Comparison of ENCODE assay signal across 21 cellular contexts in the genomic region with DNA sequence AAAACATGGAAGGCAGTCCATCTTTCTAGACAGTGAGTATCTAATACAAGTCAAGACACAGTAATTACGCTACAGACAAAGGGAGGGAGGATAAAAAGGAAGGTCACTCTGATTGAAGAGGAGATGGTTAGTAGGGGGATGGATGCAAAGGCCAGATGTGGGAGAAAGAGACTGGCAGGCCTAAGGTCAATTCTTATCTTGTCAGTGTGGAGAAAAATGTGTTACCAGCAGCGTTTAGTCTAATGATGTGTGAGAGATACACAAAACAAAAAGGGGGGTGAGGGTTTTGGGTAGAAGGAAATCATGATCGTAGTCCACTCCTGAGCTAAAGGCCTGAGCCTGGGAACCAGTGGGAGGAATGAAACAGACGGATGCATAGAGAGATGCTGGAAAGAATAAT. TPM values are rescaled to one million over a fixed set of nuclear protein-coding genes. Genes with fewer than 3 reads are reported as not detected.
DNase-seq lines count a peak whose midpoint lies in the region; ATAC-seq, FAIRE-seq and TF ChIP-seq lines count a peak whose summit lies in the region.
"Had no signal": no experiment of that assay in that cellular context is flagged by ENCODE, and none has a peak within 500 bp of the region (broad histone marks: within the 10 kb centered on the region; RNA-seq: fewer than 3 reads in every experiment).

No MANE protein-coding gene starts in this region.

- H3K27ac Mint-ChIP-seq in CD4-positive, CD25-positive, alpha-beta regulatory T cell, result peak overlapping the region; percentile 11 to 81 (median 78)
- peak overlapping the region in 5 of 8 donors; percentile 34 to 93 (median 74) for H3K27ac Mint-ChIP-seq in CD8-positive, alpha-beta memory T cell
- peak overlapping the region; percentile 3 for H3K27ac Mint-ChIP-seq in activated T-helper 17 cell treated with anti-CD3 and anti-CD28 coated beads, Interleukin-2, amount 50 U/mL, for 72 hours
- H3K27ac Mint-ChIP-seq in naive thymus-derived CD4-positive, alpha-beta T cell, result peak overlapping the region; percentile 49 to 99 (median 95)
- H3K27ac Mint-ChIP-seq: WTC11 had no signal

- peak overlapping the region; percentile 3 to 76 (median 29) for H3K4me3 Mint-ChIP-seq in CD4-positive, CD25-positive, alpha-beta regulatory T cell
- peak overlapping the region in 1 of 7 donors; percentile 7 for H3K4me3 Mint-ChIP-seq in CD8-positive, alpha-beta memory T cell
- H3K4me3 Mint-ChIP-seq in activated T-helper 17 cell treated with anti-CD3 and anti-CD28 coated beads, Interleukin-2, amount 50 U/mL, for 72 hours, result no peak overlapping the region
- peak overlapping the region in 6 of 10 donors; percentile 10 to 79 (median 20) for H3K4me3 Mint-ChIP-seq in naive thymus-derived CD4-positive, alpha-beta T cell
- H3K4me3 Mint-ChIP-seq: WTC11 had no signal

- no peak for ATAC-seq in CD4-positive, CD25-positive, alpha-beta regulatory T cell (ENCODE audit: low read depth in 2 of 2)
- no peak for ATAC-seq in activated T-helper 17 cell treated with anti-CD3 and anti-CD28 coated beads, Interleukin-2, amount 50 U/mL, for 72 hours (replicated peaks)
- ATAC-seq in naive thymus-derived CD4-positive, alpha-beta T cell, result no peak
- ATAC-seq in HG02763 (IDR thresholded peaks at IDR 0.05; ENCODE audit: unreplicated experiment) (no peak), pancreas (no peak)
- ATAC-seq: K562, left ventricle myocardium superior had no signal

- H3K4me1 ChIP-seq in CD4-positive, CD25-positive, alpha-beta regulatory T cell (ENCODE audit: control insufficient read depth, insufficient read depth, low read length, poor library complexity, severe bottlenecking), result peaks cover 54% of the 10 kb centered on the region
- peaks cover 54% of the 10 kb centered on the region for H3K4me1 ChIP-seq in CD8-positive, alpha-beta memory T cell (ENCODE audit: insufficient read depth, low read length)
- peaks cover 6 to 50% of the 10 kb centered on the region in 2 donors for H3K4me1 ChIP-seq in naive thymus-derived CD4-positive, alpha-beta T cell (ENCODE audit: control insufficient read depth in 2 of 2, insufficient read depth in 2 of 2, low read length in 2 of 2)
- H3K4me1 ChIP-seq in pancreas, result no peaks in the 10 kb centered on the region

- H3K36me3 Mint-ChIP-seq in CD4-positive, CD25-positive, alpha-beta regulatory T cell, result peaks cover 33% of the 10 kb centered on the region
- peaks cover 22 to 52% (median 47%) of the 10 kb centered on the region in 3 donors for H3K36me3 Mint-ChIP-seq in CD8-positive, alpha-beta memory T cell
- peaks cover 89% of the 10 kb centered on the region for H3K36me3 Mint-ChIP-seq in activated T-helper 17 cell treated with anti-CD3 and anti-CD28 coated beads, Interleukin-2, amount 50 U/mL, for 72 hours (ENCODE audit: low read depth)
- H3K36me3 Mint-ChIP-seq in naive thymus-derived CD4-positive, alpha-beta T cell, result peaks cover 1 to 51% (median 32%) of the 10 kb centered on the region in 5 donors

- no peaks in the 10 kb centered on the region for H3K27me3 ChIP-seq in CD4-positive, CD25-positive, alpha-beta regulatory T cell (ENCODE audit: control insufficient read depth, insufficient read depth, low read length)
- H3K27me3 ChIP-seq in CD8-positive, alpha-beta memory T cell (ENCODE audit: insufficient read depth, low read length, poor library complexity, severe bottlenecking), result no peaks in the 10 kb centered on the region
- H3K27me3 ChIP-seq in naive thymus-derived CD4-positive, alpha-beta T cell (ENCODE audit: control insufficient read depth in 2 of 2, insufficient read depth in 2 of 2, low read length in 2 of 2), result no peaks in the 10 kb centered on the region
- H3K27me3 ChIP-seq in pancreas, result no peaks in the 10 kb centered on the region
- H3K27me3 ChIP-seq: brain microvascular endothelial cell, right atrium auricular region, tibial artery had no signal

- FAIRE-seq in pancreas (lab: Jason Lieb, UNC), result no peak
- FAIRE-seq: K562 had no signal

- WGBS in pancreas, 2 donors, result 58 to 60% methylated on average over 4 of the region's 4 CpGs

- no peak for TF ChIP-seq CTCF in pancreas (IDR thresholded peaks at IDR 0.05)

- intact Hi-C loops in naive thymus-derived CD4-positive, alpha-beta T cell (cut with micrococcal nuclease), result loop anchor here (5.0 kb wide), 3 partner anchors 90 to 420 kb away; no protein-coding TSS in a partner anchor
- intact Hi-C loops in pancreas (cut with DNase I), result no loop called here

- H3K4me1 Mint-ChIP-seq in CD4-positive, CD25-positive, alpha-beta regulatory T cell, result peaks cover 58 to 88% (median 67%) of the 10 kb centered on the region in 4 donors
- H3K4me1 Mint-ChIP-seq in CD8-positive, alpha-beta memory T cell, result peaks cover 56 to 83% (median 83%) of the 10 kb centered on the region in 3 donors
- H3K4me1 Mint-ChIP-seq in activated T-helper 17 cell treated with anti-CD3 and anti-CD28 coated beads, Interleukin-2, amount 50 U/mL, for 72 hours, result peaks cover 46% of the 10 kb centered on the region
- H3K4me1 Mint-ChIP-seq in naive thymus-derived CD4-positive, alpha-beta T cell, result peaks cover 59 to 90% (median 70%) of the 10 kb centered on the region in 7 donors

- no peak overlapping the region for H3K4me3 ChIP-seq in CD4-positive, CD25-positive, alpha-beta regulatory T cell (ENCODE audit: low read depth, low read length)
- no peak overlapping the region for H3K4me3 ChIP-seq in CD8-positive, alpha-beta memory T cell (ENCODE audit: low read length)
- H3K4me3 ChIP-seq in naive thymus-derived CD4-positive, alpha-beta T cell (ENCODE audit: low read length), result no peak overlapping the region
- no peak overlapping the region for H3K4me3 ChIP-seq in pancreas
- H3K4me3 ChIP-seq: K562, mucosa of descending colon, right atrium auricular region, tibial artery had no signal

- no peaks in the 10 kb centered on the region for H3K27me3 Mint-ChIP-seq in CD4-positive, CD25-positive, alpha-beta regulatory T cell
- H3K27me3 Mint-ChIP-seq in CD8-positive, alpha-beta memory T cell, result peaks cover 0 to 3% of the 10 kb centered on the region in 2 donors
- H3K27me3 Mint-ChIP-seq in activated T-helper 17 cell treated with anti-CD3 and anti-CD28 coated beads, Interleukin-2, amount 50 U/mL, for 72 hours, result no peaks in the 10 kb centered on the region
- H3K27me3 Mint-ChIP-seq in naive thymus-derived CD4-positive, alpha-beta T cell, result no peaks in the 10 kb centered on the region

- H3K36me3 ChIP-seq in CD4-positive, CD25-positive, alpha-beta regulatory T cell (ENCODE audit: control insufficient read depth, insufficient read depth, low read length), result peaks cover 24% of the 10 kb centered on the region
- H3K36me3 ChIP-seq in CD8-positive, alpha-beta memory T cell (ENCODE audit: insufficient read depth, low read length), result peaks cover 6% of the 10 kb centered on the region
- peaks cover 0 to 7% (median 4%) of the 10 kb centered on the region in 3 experiments for H3K36me3 ChIP-seq in naive thymus-derived CD4-positive, alpha-beta T cell (ENCODE audit: control insufficient read depth in 2 of 3, insufficient read depth in 3 of 3, low read length in 3 of 3)
- H3K36me3 ChIP-seq in pancreas, result no peaks in the 10 kb centered on the region
- H3K36me3 ChIP-seq: right atrium auricular region had no signal

- peaks cover 0 to 1% of the 10 kb centered on the region in 2 experiments for H3K9me3 ChIP-seq in CD4-positive, CD25-positive, alpha-beta regulatory T cell (ENCODE audit: control insufficient read depth in 2 of 2, low read length in 2 of 2)
- H3K9me3 ChIP-seq in CD8-positive, alpha-beta memory T cell (ENCODE audit: low read length), result no peaks in the 10 kb centered on the region
- no peaks in the 10 kb centered on the region for H3K9me3 ChIP-seq in naive thymus-derived CD4-positive, alpha-beta T cell (ENCODE audit: control insufficient read depth in 2 of 3, low read length in 3 of 3)
- H3K9me3 ChIP-seq in pancreas, result no peaks in the 10 kb centered on the region
- H3K9me3 ChIP-seq: mucosa of descending colon had no signal

- no peak for DNase-seq in CD4-positive, CD25-positive, alpha-beta regulatory T cell
- no peak for DNase-seq in CD8-positive, alpha-beta memory T cell
- no peak for DNase-seq in naive thymus-derived CD4-positive, alpha-beta T cell
- DNase-seq in pancreas (no peak), HEK293T (ENCODE audit: extremely low spot score) (no peak)
- DNase-seq: activated gamma-delta T cell treated with Interleukin-2 at 50 U/mL for 16 hours, brain microvascular endothelial cell, Calu3, cortex of kidney, EL, left ventricle myocardium superior, mucosa of descending colon, NCI-H1092, NCI-H2029 treated with DMSO at 0.1 percent for 48 hours, NCI-H510A, tibial artery had no signal

- CTCF ChIA-PET in CD8-positive, alpha-beta memory T cell (lab: Charles Lee), result no interaction called here
- CTCF ChIA-PET in naive thymus-derived CD4-positive, alpha-beta T cell (lab: Charles Lee), result no interaction called here
- CTCF ChIA-PET in HEK293T (lab: Yijun Ruan, JAX), result no interaction called here

- POLR2A ChIA-PET in CD8-positive, alpha-beta memory T cell (lab: Charles Lee), result no interaction called here
- POLR2A ChIA-PET in naive thymus-derived CD4-positive, alpha-beta T cell (lab: Charles Lee), result interaction anchor here (1.2 kb wide), 2 partner anchors 9 to 11 kb away, joined by 3 to 4 read pairs; no protein-coding TSS in a partner anchor
- POLR2A ChIA-PET in HEK293T (lab: Yijun Ruan, JAX), result no interaction called here

- H3K9me3 Mint-ChIP-seq in CD4-positive, CD25-positive, alpha-beta regulatory T cell, result peaks cover 0 to 1% (median 0%) of the 10 kb centered on the region in 7 donors
- H3K9me3 Mint-ChIP-seq in CD8-positive, alpha-beta memory T cell, result peaks cover 0 to 11% (median 2%) of the 10 kb centered on the region in 5 donors
- H3K9me3 Mint-ChIP-seq in activated T-helper 17 cell treated with anti-CD3 and anti-CD28 coated beads, Interleukin-2, amount 50 U/mL, for 72 hours, result no peaks in the 10 kb centered on the region
- H3K9me3 Mint-ChIP-seq in naive thymus-derived CD4-positive, alpha-beta T cell, result peaks cover 0 to 11% (median 3%) of the 10 kb centered on the region in 11 donors

- peak overlapping the region; percentile 82 for H3K27ac ChIP-seq in CD4-positive, CD25-positive, alpha-beta regulatory T cell (ENCODE audit: insufficient read depth, low read length, poor library complexity, severe bottlenecking)
- H3K27ac ChIP-seq in CD8-positive, alpha-beta memory T cell (ENCODE audit: low read depth, low read length), result no peak overlapping the region
- peak overlapping the region; percentile 68 for H3K27ac ChIP-seq in naive thymus-derived CD4-positive, alpha-beta T cell (ENCODE audit: low read depth, low read length)
- H3K27ac ChIP-seq in pancreas, result no peak overlapping the region
- H3K27ac ChIP-seq: right atrium auricular region had no signal

TF ChIP-seq in HEK293T, 16 proteins besides CTCF, POLR2A, EP300 and RAD21 (continues in another document):
- no peak for TF ChIP-seq L3MBTL2 (conservative IDR thresholded peaks at IDR 0.05)

RNA-seq across cellular contexts. Expression of gene RFTN1, which starts 46.7 kb away (rescaled TPM):
- 110 TPM for total RNA-seq in CD4-positive, CD25-positive, alpha-beta regulatory T cell
- polyA plus RNA-seq in CD4-positive, CD25-positive, alpha-beta regulatory T cell, result 100 to 1,000 TPM in 2 of 4 donors, 10 to 100 TPM in 2; 87.1 to 111 (median 97.5) TPM
- 100 to 1,000 TPM; 125 to 126 TPM for total RNA-seq in CD8-positive, alpha-beta memory T cell
- polyA plus RNA-seq in CD8-positive, alpha-beta memory T cell, result 87.4 TPM
- 100 to 1,000 TPM; 112 to 139 TPM for total RNA-seq in activated T-helper 17 cell treated with anti-CD3 and anti-CD28 coated beads, Interleukin-2, amount 50 U/mL, for 72 hours
- total RNA-seq in naive thymus-derived CD4-positive, alpha-beta T cell, result 10 to 100 TPM; 51.1 to 68.8 (median 61.5) TPM
- 10 to 100 TPM; 44.8 to 53.2 TPM for polyA plus RNA-seq in naive thymus-derived CD4-positive, alpha-beta T cell
- 10 to 100 TPM in 1 of 6 donors, 1 to 10 TPM in 5; 1.9 to 14.0 (median 2.8) TPM for total RNA-seq in pancreas
- polyA plus RNA-seq in pancreas, result 1 to 10 TPM; 3.0 to 4.1 TPM

Comparison
In these comparisons a context has a peak if more than half of its experiments do, and no peak if none do; other contexts are left out.
1. H3K27ac ChIP-seq: peak in CD4-positive, CD25-positive, alpha-beta regulatory T cell (single experiment) and naive thymus-derived CD4-positive, alpha-beta T cell (single experiment); none in CD8-positive, alpha-beta memory T cell (single experiment) and pancreas (0 of 4).
2. H3K27ac Mint-ChIP-seq: peak in every context shown above with its lines; median percentile 95 in naive thymus-derived CD4-positive, alpha-beta T cell; 78 in CD4-positive, CD25-positive, alpha-beta regulatory T cell; 74 in CD8-positive, alpha-beta memory T cell; 3 in activated T-helper 17 cell treated with anti-CD3 and anti-CD28 coated beads, Interleukin-2, amount 50 U/mL, for 72 hours.
3. intact Hi-C loops: an anchor here in naive thymus-derived CD4-positive, alpha-beta T cell (5.0 kb wide); none called in pancreas.